In genomic region chr1:92493139-92493538, GRCh38 we compare ENCODE assay signal across 36 cellular contexts. TPM values are rescaled to one million over a fixed set of nuclear protein-coding genes. Genes with fewer than 3 reads are reported as not detected.
DNase-seq lines count a peak whose midpoint lies in the region; ATAC-seq, FAIRE-seq and TF ChIP-seq lines count a peak whose summit lies in the region.
"Had no signal": no experiment of that assay in that cellular context is flagged by ENCODE, and none has a peak within 500 bp of the region (broad histone marks: within the 10 kb centered on the region; RNA-seq: fewer than 3 reads in every experiment).

No MANE protein-coding gene starts in this region.

- no peak for FAIRE-seq in HepG2 (lab: Jason Lieb, UNC)
- FAIRE-seq: A204.1, A549, D721Med had no signal

- peak; percentile 41 for DNase-seq in activated CD4-positive, alpha-beta T cell treated with anti-CD3 and anti-CD28 coated beads, Interleukin-2, amount 10 ng/mL, durations not matched to agents 24 days and 14 days
- no peak for DNase-seq in activated CD4-positive, alpha-beta T cell treated with anti-CD3 and anti-CD28 coated beads for 1 hour
- DNase-seq in activated T-cell treated with anti-CD3 and anti-CD28 coated beads, Interleukin-2, amount 50 U/mL, for 24 hours: no peak
- DNase-seq in activated T-cell treated with anti-CD3 and anti-CD28 coated beads for 4 hours (no peak), HepG2 (ENCODE audit: low spot score) (no peak), right lobe of liver (no peak), DND-41 (no peak)
- DNase-seq in activated naive CD4-positive, alpha-beta T cell treated with anti-CD3 and anti-CD28 coated beads, Interleukin-2, amount 10 ng/mL, durations not matched to agents 7 days and 5 days: no peak
- DNase-seq: 8988T; ACHN; AML-193; BE2C; C1 segment of cervical spinal cord; Caco-2; Calu3; CD4-positive, alpha-beta memory T cell; CD4-positive, alpha-beta T cell; CD4-positive, CD25-positive, alpha-beta regulatory T cell; CD8-positive, alpha-beta memory T cell; CD8-positive, alpha-beta T cell; COR-L47; DMS 273 treated with DMSO at 0.1 percent for 48 hours; DMS153; DMS53; DMS79; DMS79 treated with DMSO at 0.1 percent for 48 hours; EL had no signal

- H3K9ac ChIP-seq in HepG2 (ENCODE audit: insufficient read depth, low read depth, low read length) (no peak overlapping the region), DND-41 (ENCODE audit: low read depth, low read length) (peak overlapping the region; percentile 11; the same call in 1 of the 2 replicates)
- H3K9ac ChIP-seq: BLaER1; BLaER1 treated with 17β-estradiol and CSF1 and Interleukin-3, amounts not matched to agents 10 nM and 100 nM had no signal

- TF ChIP-seq CTCF in HepG2 (CRISPR knock-in tag; IDR thresholded peaks at IDR 0.05): no peak
- no peak for TF ChIP-seq CTCF in right lobe of liver (IDR thresholded peaks at IDR 0.05)
- no peak for TF ChIP-seq CTCF in DND-41 (IDR thresholded peaks at IDR 0.05; ENCODE audit: borderline replicate concordance, extremely low read depth, low read length, poor library complexity, severe bottlenecking)

- H3K27ac Mint-ChIP-seq in activated CD4-positive, alpha-beta T cell treated with anti-CD3 and anti-CD28 coated beads, Interleukin-2, amount 10 ng/mL, durations not matched to agents 24 days and 14 days: peak overlapping the region; percentile 41
- H3K27ac Mint-ChIP-seq in activated T-cell treated with anti-CD3 and anti-CD28 coated beads, Interleukin-2, amount 50 U/mL, for 24 hours: peak overlapping the region; percentile 56
- H3K27ac Mint-ChIP-seq in activated naive CD4-positive, alpha-beta T cell treated with anti-CD3 and anti-CD28 coated beads, Interleukin-2, amount 10 ng/mL, durations not matched to agents 7 days and 5 days: no peak overlapping the region
- H3K27ac Mint-ChIP-seq: B cell; CD4-positive, alpha-beta T cell; CD8-positive, alpha-beta memory T cell; CD8-positive, alpha-beta T cell had no signal

- TF ChIP-seq POLR2A in HepG2 (IDR thresholded peaks at IDR 0.05; ENCODE audit: insufficient read depth in 1 of 2, low read depth in 2 of 2, low read length in 2 of 2): no peak
- TF ChIP-seq POLR2A in right lobe of liver (IDR thresholded peaks at IDR 0.05): no peak

- WGBS in HepG2 (ENCODE audit: low lambda C conversion rate): 80% methylated on average over 3 of the region's 4 CpGs
- 81% methylated on average over 4 of the region's 4 CpGs for WGBS in right lobe of liver (ENCODE audit: insufficient coverage, low coverage, low lambda C conversion rate, missing lambda C conversion rate)

- no peaks in the 10 kb centered on the region for H3K79me2 ChIP-seq in HepG2 (ENCODE audit: insufficient read depth, low read length)
- no peaks in the 10 kb centered on the region for H3K79me2 ChIP-seq in DND-41 (ENCODE audit: insufficient read depth, low read length)

- H3K9me3 ChIP-seq in HepG2 (ENCODE audit: low read length) (no peaks in the 10 kb centered on the region), right lobe of liver (no peaks in the 10 kb centered on the region), DND-41 (ENCODE audit: insufficient read depth, low read length, severe bottlenecking) (no peaks in the 10 kb centered on the region)
- H3K9me3 ChIP-seq: A549; BE2C; BLaER1; BLaER1 treated with 17β-estradiol and CSF1 and Interleukin-3, amounts not matched to agents 10 nM and 100 nM; Caco-2 had no signal

- H4K20me1 ChIP-seq in HepG2 (ENCODE audit: insufficient read depth, low read length) (no peaks in the 10 kb centered on the region), DND-41 (ENCODE audit: insufficient read depth, low read length) (no peaks in the 10 kb centered on the region)
- H4K20me1 ChIP-seq: BLaER1; BLaER1 treated with 17β-estradiol and CSF1 and Interleukin-3, amounts not matched to agents 10 nM and 100 nM had no signal

- peaks cover 32% of the 10 kb centered on the region for H3K4me1 Mint-ChIP-seq in activated CD4-positive, alpha-beta T cell treated with anti-CD3 and anti-CD28 coated beads, Interleukin-2, amount 10 ng/mL, durations not matched to agents 24 days and 14 days
- peaks cover 47% of the 10 kb centered on the region for H3K4me1 Mint-ChIP-seq in activated T-cell treated with anti-CD3 and anti-CD28 coated beads, Interleukin-2, amount 50 U/mL, for 24 hours (ENCODE audit: low read depth)
- peaks cover 63% of the 10 kb centered on the region for H3K4me1 Mint-ChIP-seq in activated naive CD4-positive, alpha-beta T cell treated with anti-CD3 and anti-CD28 coated beads, Interleukin-2, amount 10 ng/mL, durations not matched to agents 7 days and 5 days
- H3K4me1 Mint-ChIP-seq: B cell had no signal

- no peak for TF ChIP-seq RAD21 in HepG2 (CRISPR knock-in tag; IDR thresholded peaks at IDR 0.05)

- no peak overlapping the region for H3K4me3 Mint-ChIP-seq in activated CD4-positive, alpha-beta T cell treated with anti-CD3 and anti-CD28 coated beads, Interleukin-2, amount 10 ng/mL, durations not matched to agents 24 days and 14 days
- H3K4me3 Mint-ChIP-seq in activated T-cell treated with anti-CD3 and anti-CD28 coated beads, Interleukin-2, amount 50 U/mL, for 24 hours: no peak overlapping the region
- no peak overlapping the region for H3K4me3 Mint-ChIP-seq in activated naive CD4-positive, alpha-beta T cell treated with anti-CD3 and anti-CD28 coated beads, Interleukin-2, amount 10 ng/mL, durations not matched to agents 7 days and 5 days
- H3K4me3 Mint-ChIP-seq: B cell; CD14-positive monocyte; CD4-positive, alpha-beta memory T cell; CD4-positive, alpha-beta T cell; CD4-positive, CD25-positive, alpha-beta regulatory T cell; CD8-positive, alpha-beta memory T cell; CD8-positive, alpha-beta T cell had no signal

- ATAC-seq in HepG2 (peak; percentile 88), right lobe of liver (no peak), DND-41 (ENCODE audit: insufficient read depth, low read depth) (no peak)
- ATAC-seq: A549; CD8-positive, alpha-beta T cell had no signal

- intact Hi-C loops in activated CD4-positive, alpha-beta T cell treated with anti-CD3 and anti-CD28 coated beads, Interleukin-2, amount 10 ng/mL, durations not matched to agents 24 days and 14 days (cut with micrococcal nuclease): no loop called here
- intact Hi-C loops in HepG2 (cut with micrococcal nuclease; ENCODE audit: unreplicated experiment): no loop called here
- intact Hi-C loops in right lobe of liver (cut with DNase I): no loop called here

- POLR2A ChIA-PET in HepG2 (lab: Yijun Ruan, JAX): no interaction called here

- CTCF ChIA-PET in HepG2 (lab: Yijun Ruan, JAX; ENCODE audit: low intra/inter-chr PET ratio, low total read pairs): no interaction called here
- CTCF ChIA-PET in activated naive CD4-positive, alpha-beta T cell treated with anti-CD3 and anti-CD28 coated beads, Interleukin-2, amount 10 ng/mL, durations not matched to agents 7 days and 5 days (lab: Charles Lee): no interaction called here

- no peaks in the 10 kb centered on the region for H3K27me3 Mint-ChIP-seq in activated CD4-positive, alpha-beta T cell treated with anti-CD3 and anti-CD28 coated beads, Interleukin-2, amount 10 ng/mL, durations not matched to agents 24 days and 14 days
- no peaks in the 10 kb centered on the region for H3K27me3 Mint-ChIP-seq in activated T-cell treated with anti-CD3 and anti-CD28 coated beads, Interleukin-2, amount 50 U/mL, for 24 hours
- H3K27me3 Mint-ChIP-seq in activated naive CD4-positive, alpha-beta T cell treated with anti-CD3 and anti-CD28 coated beads, Interleukin-2, amount 10 ng/mL, durations not matched to agents 7 days and 5 days: no peaks in the 10 kb centered on the region
- H3K27me3 Mint-ChIP-seq: B cell; CD4-positive, alpha-beta memory T cell; CD4-positive, alpha-beta T cell had no signal

- H3K4me2 ChIP-seq in HepG2 (ENCODE audit: low read depth, low read length) (no peak overlapping the region), DND-41 (ENCODE audit: insufficient read depth, low read length) (no peak overlapping the region)
- H3K4me2 ChIP-seq: A549; BLaER1; BLaER1 treated with 17β-estradiol and CSF1 and Interleukin-3, amounts not matched to agents 10 nM and 100 nM had no signal

- H2AFZ ChIP-seq in HepG2 (ENCODE audit: low read length) (no peak overlapping the region), DND-41 (ENCODE audit: low read depth, low read length) (no peak overlapping the region)

- H3K4me3 ChIP-seq in HepG2 (replicated peaks in 1 of 3; ENCODE audit: insufficient read depth in 1 of 3, low read depth in 2 of 3, low read length in 3 of 3): no peak overlapping the region
- no peak overlapping the region for H3K4me3 ChIP-seq in right lobe of liver
- H3K4me3 ChIP-seq in DND-41 (ENCODE audit: low read depth in 1 of 2, low read length in 2 of 2): no peak overlapping the region
- H3K4me3 ChIP-seq: A549; BLaER1; BLaER1 treated with 17β-estradiol and CSF1 and Interleukin-3, amounts not matched to agents 10 nM and 100 nM had no signal

- H3K36me3 ChIP-seq in HepG2 (replicated peaks in 1 of 2; ENCODE audit: control insufficient read depth in 1 of 2, insufficient read depth in 2 of 2, low read length in 2 of 2) (no peaks in the 10 kb centered on the region), right lobe of liver (no peaks in the 10 kb centered on the region), DND-41 (ENCODE audit: insufficient read depth, low read length) (no peaks in the 10 kb centered on the region)
- H3K36me3 ChIP-seq: BE2C; BLaER1; BLaER1 treated with 17β-estradiol and CSF1 and Interleukin-3, amounts not matched to agents 10 nM and 100 nM had no signal

- in situ Hi-C loops in HepG2 (cut with HindIII; ENCODE audit: extremely low pct_ligation_motif_present, low pct_unique_long_range_greater_than_20kb): no loop called here

- H3K27me3 ChIP-seq in HepG2 (ENCODE audit: control insufficient read depth in 1 of 2, insufficient read depth in 2 of 2, low read length in 2 of 2) (no peaks in the 10 kb centered on the region), right lobe of liver (peaks cover 0 to 4% of the 10 kb centered on the region in 2 donors), DND-41 (ENCODE audit: insufficient read depth, low read length, poor library complexity) (no peaks in the 10 kb centered on the region)
- H3K27me3 ChIP-seq: BLaER1 had no signal

- TF ChIP-seq EP300 in HepG2 (IDR thresholded peaks at IDR 0.05; ENCODE audit: low read depth in 2 of 2, low read length in 2 of 2) (no peak), HepG2 (CRISPR knock-in tag; IDR thresholded peaks at IDR 0.05; ENCODE audit: borderline replicate concordance) (no peak)

- H3K4me1 ChIP-seq in HepG2 (ENCODE audit: insufficient read depth, low read length) (peaks cover 39% of the 10 kb centered on the region), right lobe of liver (no peaks in the 10 kb centered on the region), DND-41 (ENCODE audit: insufficient read depth, low read length) (peaks cover 35% of the 10 kb centered on the region)
- H3K4me1 ChIP-seq: A549, BE2C, Caco-2 had no signal

- no TSS peak for BruUV-seq in HepG2 (replicated peaks; lab: Mats Ljungman, UMichigan)

- H3K36me3 Mint-ChIP-seq in activated CD4-positive, alpha-beta T cell treated with anti-CD3 and anti-CD28 coated beads, Interleukin-2, amount 10 ng/mL, durations not matched to agents 24 days and 14 days (ENCODE audit: low read depth): peaks cover 17% of the 10 kb centered on the region
- H3K36me3 Mint-ChIP-seq in activated T-cell treated with anti-CD3 and anti-CD28 coated beads, Interleukin-2, amount 50 U/mL, for 24 hours (ENCODE audit: low read depth): peaks cover 27% of the 10 kb centered on the region
- H3K36me3 Mint-ChIP-seq in activated naive CD4-positive, alpha-beta T cell treated with anti-CD3 and anti-CD28 coated beads, Interleukin-2, amount 10 ng/mL, durations not matched to agents 7 days and 5 days: peaks cover 5% of the 10 kb centered on the region
- H3K36me3 Mint-ChIP-seq: CD14-positive monocyte; CD4-positive, alpha-beta memory T cell; CD4-positive, CD25-positive, alpha-beta regulatory T cell; CD8-positive, alpha-beta memory T cell; CD8-positive, alpha-beta T cell had no signal

- H3K27ac ChIP-seq in HepG2 (ENCODE audit: extremely low read length, insufficient read depth, low read length) (no peak overlapping the region), right lobe of liver (no peak overlapping the region), DND-41 (ENCODE audit: low read length) (peak overlapping the region; percentile 30; the same call in 1 of the 2 replicates)
- H3K27ac ChIP-seq: 22Rv1; A549; BLaER1; BLaER1 treated with 17β-estradiol and CSF1 and Interleukin-3, amounts not matched to agents 10 nM and 100 nM; C4-2B had no signal

- H3K9me3 Mint-ChIP-seq in activated CD4-positive, alpha-beta T cell treated with anti-CD3 and anti-CD28 coated beads, Interleukin-2, amount 10 ng/mL, durations not matched to agents 24 days and 14 days: no peaks in the 10 kb centered on the region
- peaks cover under 1% of the 10 kb centered on the region for H3K9me3 Mint-ChIP-seq in activated T-cell treated with anti-CD3 and anti-CD28 coated beads, Interleukin-2, amount 50 U/mL, for 24 hours
- no peaks in the 10 kb centered on the region for H3K9me3 Mint-ChIP-seq in activated naive CD4-positive, alpha-beta T cell treated with anti-CD3 and anti-CD28 coated beads, Interleukin-2, amount 10 ng/mL, durations not matched to agents 7 days and 5 days
- H3K9me3 Mint-ChIP-seq: CD14-positive monocyte; CD4-positive, alpha-beta memory T cell; CD4-positive, alpha-beta T cell; CD4-positive, CD25-positive, alpha-beta regulatory T cell; CD8-positive, alpha-beta memory T cell; CD8-positive, alpha-beta T cell had no signal

RNA-seq across cellular contexts. Expression of gene GFI1, which starts 6.4 kb away (rescaled TPM):
- 85.1 and 87.1 TPM in 2 replicates for total RNA-seq in activated CD4-positive, alpha-beta T cell treated with anti-CD3 and anti-CD28 coated beads, Interleukin-2, amount 10 ng/mL, durations not matched to agents 24 days and 14 days
- total RNA-seq in HepG2 (2016; rRNA removed; fragmentation: Illumina TruSeq; extraction: Trizol) (10.0 and 10.3 TPM in 2 replicates), right lobe of liver (under 1 TPM; 0.12 to 0.80 (median 0.42) TPM)
- 2.2 and 2.4 TPM in 2 replicates for total RNA-seq in HepG2 (2016; cell fraction: cytosol; rRNA removed; fragmentation: Illumina TruSeq; extraction: Trizol; ENCODE audit: low read depth)
- total RNA-seq in HepG2 (2016; cell fraction: insoluble cytoplasmic fraction; rRNA removed; fragmentation: Illumina TruSeq; extraction: Trizol): 7.8 and 10.1 TPM in 2 replicates
- total RNA-seq in HepG2 (2016; cell fraction: membrane; rRNA removed; fragmentation: Illumina TruSeq; extraction: Trizol): 7.6 and 8.3 TPM in 2 replicates
- total RNA-seq in HepG2 (2016; cell fraction: nucleus; rRNA removed; fragmentation: Illumina TruSeq; extraction: Trizol): 8.2 and 9.3 TPM in 2 replicates
- 8.7 and 10.5 TPM in 2 replicates for polyA plus RNA-seq in HepG2 (2011; rRNA removed)
- 6.4 and 8.9 TPM in 2 replicates for polyA plus RNA-seq in HepG2 (2011; cell fraction: cytosol; rRNA removed)
- polyA plus RNA-seq in HepG2 (2011; cell fraction: nucleus; rRNA removed): 20.6 and 24.5 TPM in 2 replicates
- 5.6 and 9.4 TPM in 2 replicates for polyA plus RNA-seq in HepG2 (2012)
- polyA plus RNA-seq in HepG2 (2016; cell fraction: cytosol; fragmentation: Illumina TruSeq; extraction: Trizol; ENCODE audit: low read depth): 1.7 and 1.8 TPM in 2 replicates
- 9.4 and 11.2 TPM in 2 replicates for polyA plus RNA-seq in HepG2 (2016; cell fraction: insoluble cytoplasmic fraction; fragmentation: Illumina TruSeq; extraction: Trizol; ENCODE audit: low read depth)
- 5.1 and 6.1 TPM in 2 replicates for polyA plus RNA-seq in HepG2 (2016; cell fraction: membrane; fragmentation: Illumina TruSeq; extraction: Trizol; ENCODE audit: low read depth)
- 17.1 and 17.5 TPM in 2 replicates for polyA plus RNA-seq in HepG2 (2016; cell fraction: nucleus; fragmentation: Illumina TruSeq; extraction: Trizol; ENCODE audit: insufficient read depth, low read depth)
- 1.0 and 21.8 TPM in 2 replicates for polyA minus RNA-seq in HepG2 (2011; rRNA and poly(A)+ RNA removed; ENCODE audit: low replicate concordance)
- 6.8 and 9.8 TPM in 2 replicates for polyA minus RNA-seq in HepG2 (2011; cell fraction: cytosol; rRNA and poly(A)+ RNA removed)
- polyA minus RNA-seq in HepG2 (2011; cell fraction: nucleus; rRNA and poly(A)+ RNA removed): 14.0 and 15.8 TPM in 2 replicates
- polyA plus RNA-seq: CD14-positive monocyte had no signal
